ENCODE assay signal across 1 cellular context in genomic region chr1:1308756-1309524, GRCh38.
TF ChIP-seq lines count a peak whose summit lies in the region.

No MANE protein-coding gene starts in this region.

TF ChIP-seq in IMR-90, 13 proteins besides CTCF, POLR2A, EP300 and RAD21:
- TF ChIP-seq NFE2L2 (IDR thresholded peaks at IDR 0.05; ENCODE audit: low read depth, low read length) (no peak), ELK1 (IDR thresholded peaks at IDR 0.05; ENCODE audit: borderline replicate concordance, low read depth, low read length) (no peak), RCOR1 (IDR thresholded peaks at IDR 0.05; ENCODE audit: insufficient replicate concordance, low read length) (no peak), MXI1 (IDR thresholded peaks at IDR 0.05; ENCODE audit: borderline replicate concordance, low read depth, low read length) (no peak), BHLHE40 (IDR thresholded peaks at IDR 0.05; ENCODE audit: low read depth, low read length) (no peak), RFX5 (IDR thresholded peaks at IDR 0.05; ENCODE audit: low read depth, low read length) (no peak), CEBPB (IDR thresholded peaks at IDR 0.05; ENCODE audit: low read depth, low read length) (no peak), CHD1 (IDR thresholded peaks at IDR 0.05; ENCODE audit: low read depth, low read length) (no peak), MAFK (IDR thresholded peaks at IDR 0.05; ENCODE audit: low read depth, low read length) (no peak), MAZ (IDR thresholded peaks at IDR 0.05; ENCODE audit: borderline replicate concordance, low read depth, low read length) (no peak), USF2 (IDR thresholded peaks at IDR 0.05; ENCODE audit: low read depth, low read length) (no peak), FOS (IDR thresholded peaks at IDR 0.05; ENCODE audit: low read depth, low read length) (no peak)
